1 cellular context compared by ENCODE assay signal in genomic region chr1:35268282-35269189, GRCh38.
TF ChIP-seq lines count a peak whose summit lies in the region.

TSS of gene ZMYM4 (plus strand) at chr1:35268709. CDS start at chr1:35269047, 338 bp downstream.

TF ChIP-seq in K562, 482 proteins besides CTCF, POLR2A, EP300 and RAD21 (continued from another document and continues in another):
- TF ChIP-seq ZNF121 (CRISPR knock-in tag; conservative IDR thresholded peaks at IDR 0.05) (no peak), RHOXF2B (CRISPR knock-in tag; conservative IDR thresholded peaks at IDR 0.05) (no peak), ZFP1 (CRISPR knock-in tag; IDR thresholded peaks at IDR 0.05) (no peak), HDAC2 (IDR thresholded peaks at IDR 0.05) (0 out of 2 replicates have a peak, but pooled peaks have one; percentile 57), TEAD4 (IDR thresholded peaks at IDR 0.05; ENCODE audit: low read length) (peak; percentile 82), TEAD4 (CRISPR knock-in tag; IDR thresholded peaks at IDR 0.05; ENCODE audit: borderline replicate concordance) (peak; percentile 45; the same call in 1 of the 2 replicates), ZNF3 (CRISPR knock-in tag; IDR thresholded peaks at IDR 0.05) (no peak), TBP (optimal IDR thresholded peaks at IDR 0.05; ENCODE audit: low read depth, low read length) (peak; percentile 70), TOE1 (IDR thresholded peaks at IDR 0.05; ENCODE audit: borderline replicate concordance) (peak; percentile 76; the same call in 1 of the 2 replicates), TOE1 (CRISPR knock-in tag; IDR thresholded peaks at IDR 0.05; ENCODE audit: borderline replicate concordance, low read depth) (0 out of 2 replicates have a peak, but pooled peaks have one; percentile 27), ZNF76 (CRISPR knock-in tag; IDR thresholded peaks at IDR 0.05; ENCODE audit: borderline replicate concordance) (no peak), MYNN (IDR thresholded peaks at IDR 0.05) (no peak), MYNN (CRISPR knock-in tag; IDR thresholded peaks at IDR 0.05) (no peak), SIN3B (IDR thresholded peaks at IDR 0.05; ENCODE audit: low read depth) (peak; percentile 52), BRCA1 (IDR thresholded peaks at IDR 0.05) (no peak), BRCA1 (CRISPR knock-in tag; IDR thresholded peaks at IDR 0.05) (0 out of 2 replicates have a peak, but pooled peaks have one; percentile 80), ZNF354B (CRISPR knock-in tag; IDR thresholded peaks at IDR 0.05) (no peak), PTBP1 (IDR thresholded peaks at IDR 0.05; ENCODE audit: low read depth, low read length) (no peak), ELF1 (tag; IDR thresholded peaks at IDR 0.05) (no peak), ZNF217 (CRISPR knock-in tag; IDR thresholded peaks at IDR 0.05) (no peak), CAMTA2 (CRISPR knock-in tag; conservative IDR thresholded peaks at IDR 0.05) (0 out of 2 replicates have a peak, but pooled peaks have one; percentile 81), ZNF41 (CRISPR knock-in tag; conservative IDR thresholded peaks at IDR 0.05) (no peak), TEAD1 (CRISPR knock-in tag; IDR thresholded peaks at IDR 0.05) (peak; percentile 89 to 96), HMGN3 (IDR thresholded peaks at IDR 0.05; ENCODE audit: borderline replicate concordance, extremely low read depth, insufficient read length, low read depth, low read length) (peak; percentile 82), ZC3H4 (CRISPR knock-in tag; IDR thresholded peaks at IDR 0.05; ENCODE audit: borderline replicate concordance) (no peak), MAFG (tag; conservative IDR thresholded peaks at IDR 0.05) (no peak), HMG20A (CRISPR knock-in tag; conservative IDR thresholded peaks at IDR 0.05) (no peak), GTF2E2 (tag; IDR thresholded peaks at IDR 0.05) (peak; percentile 94), ZNF707 (CRISPR knock-in tag; conservative IDR thresholded peaks at IDR 0.05) (no peak), FUS (optimal IDR thresholded peaks at IDR 0.05; ENCODE audit: low read depth, low read length) (peak; percentile 34), ZBTB1 (CRISPR knock-in tag; IDR thresholded peaks at IDR 0.05; ENCODE audit: borderline replicate concordance, low read depth) (peak; percentile 66; the same call in 1 of the 2 replicates), ASH1L (IDR thresholded peaks at IDR 0.05; ENCODE audit: borderline replicate concordance, low read depth, partially characterized antibody) (no peak), FOS (IDR thresholded peaks at IDR 0.05; ENCODE audit: extremely low read depth, insufficient read length) (no peak), TCF3 (CRISPR knock-in tag; IDR thresholded peaks at IDR 0.05) (peak; percentile 20; the same call in 1 of the 2 replicates), CREB1 (IDR thresholded peaks at IDR 0.05) (no peak), CREB1 (CRISPR knock-in tag; IDR thresholded peaks at IDR 0.05) (no peak; the same call in none of the 2 replicates), HDAC8 (tag; IDR thresholded peaks at IDR 0.05) (no peak), JUNB (CRISPR knock-in tag; conservative IDR thresholded peaks at IDR 0.05) (no peak), EP400 (IDR thresholded peaks at IDR 0.05) (peak; percentile 64), GABPA (tag; conservative IDR thresholded peaks at IDR 0.05; ENCODE audit: low read depth) (peak; percentile 39), PRMT5 (CRISPR knock-in tag; IDR thresholded peaks at IDR 0.05) (no peak), PCBP1 (IDR thresholded peaks at IDR 0.05; ENCODE audit: low read depth, low read length, poor library complexity, severe bottlenecking) (peak; percentile 79), ZNF449 (CRISPR knock-in tag; IDR thresholded peaks at IDR 0.05) (no peak), GABPB2 (CRISPR knock-in tag; conservative IDR thresholded peaks at IDR 0.05) (no peak), XRCC4 (IDR thresholded peaks at IDR 0.05; ENCODE audit: extremely low read depth, insufficient read depth, insufficient read length) (no peak), YY1 (IDR thresholded peaks at IDR 0.05; ENCODE audit: borderline replicate concordance in 1 of 3, control insufficient read depth in 1 of 3, extremely low read depth in 1 of 3, insufficient read depth in 3 of 3, insufficient read length in 1 of 3, insufficient replicate concordance in 2 of 3, low read depth in 1 of 3, low read length in 2 of 3) (peak; percentile 73 to 96 (median 90)), FOXM1 (IDR thresholded peaks at IDR 0.05; ENCODE audit: low read depth) (peak; percentile 44; the same call in 1 of the 2 replicates), FOXM1 (CRISPR knock-in tag; IDR thresholded peaks at IDR 0.05; ENCODE audit: low read depth) (peak; percentile 86; the same call in 1 of the 2 replicates), SAFB (IDR thresholded peaks at IDR 0.05; ENCODE audit: borderline replicate concordance, low read depth, low read length) (peak; percentile 67), TRIM28 (IDR thresholded peaks at IDR 0.05) (0 out of 2 replicates have a peak, but pooled peaks have one; percentile 29), KLF1 (tag; IDR thresholded peaks at IDR 0.05) (peak; percentile 62; the same call in 1 of the 2 replicates), POU5F1 (IDR thresholded peaks at IDR 0.05; ENCODE audit: borderline replicate concordance, low read depth, low read length, partially characterized antibody) (no peak), ZNF644 (tag; IDR thresholded peaks at IDR 0.05; ENCODE audit: low read depth) (0 out of 2 replicates have a peak, but pooled peaks have one; percentile 48), ESRRA (IDR thresholded peaks at IDR 0.05; ENCODE audit: borderline replicate concordance, low read depth) (peak; percentile 86), NFATC3 (IDR thresholded peaks at IDR 0.05) (no peak), MEIS2 (IDR thresholded peaks at IDR 0.05; ENCODE audit: partially characterized antibody) (peak; percentile 97), NBN (IDR thresholded peaks at IDR 0.05; ENCODE audit: low read depth) (peak; percentile 47; the same call in 1 of the 2 replicates), PHF8 (IDR thresholded peaks at IDR 0.05; ENCODE audit: borderline replicate concordance, low read length) (peak; percentile 86)
- TF ChIP-seq, protein P1, sequence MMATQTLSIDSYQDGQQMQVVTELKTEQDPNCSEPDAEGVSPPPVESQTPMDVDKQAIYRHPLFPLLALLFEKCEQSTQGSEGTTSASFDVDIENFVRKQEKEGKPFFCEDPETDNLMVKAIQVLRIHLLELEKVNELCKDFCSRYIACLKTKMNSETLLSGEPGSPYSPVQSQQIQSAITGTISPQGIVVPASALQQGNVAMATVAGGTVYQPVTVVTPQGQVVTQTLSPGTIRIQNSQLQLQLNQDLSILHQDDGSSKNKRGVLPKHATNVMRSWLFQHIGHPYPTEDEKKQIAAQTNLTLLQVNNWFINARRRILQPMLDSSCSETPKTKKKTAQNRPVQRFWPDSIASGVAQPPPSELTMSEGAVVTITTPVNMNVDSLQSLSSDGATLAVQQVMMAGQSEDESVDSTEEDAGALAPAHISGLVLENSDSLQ (IDR thresholded peaks at IDR 0.05) = peak; percentile 64; the same call in 1 of the 2 replicates
- TF ChIP-seq, protein P2, sequence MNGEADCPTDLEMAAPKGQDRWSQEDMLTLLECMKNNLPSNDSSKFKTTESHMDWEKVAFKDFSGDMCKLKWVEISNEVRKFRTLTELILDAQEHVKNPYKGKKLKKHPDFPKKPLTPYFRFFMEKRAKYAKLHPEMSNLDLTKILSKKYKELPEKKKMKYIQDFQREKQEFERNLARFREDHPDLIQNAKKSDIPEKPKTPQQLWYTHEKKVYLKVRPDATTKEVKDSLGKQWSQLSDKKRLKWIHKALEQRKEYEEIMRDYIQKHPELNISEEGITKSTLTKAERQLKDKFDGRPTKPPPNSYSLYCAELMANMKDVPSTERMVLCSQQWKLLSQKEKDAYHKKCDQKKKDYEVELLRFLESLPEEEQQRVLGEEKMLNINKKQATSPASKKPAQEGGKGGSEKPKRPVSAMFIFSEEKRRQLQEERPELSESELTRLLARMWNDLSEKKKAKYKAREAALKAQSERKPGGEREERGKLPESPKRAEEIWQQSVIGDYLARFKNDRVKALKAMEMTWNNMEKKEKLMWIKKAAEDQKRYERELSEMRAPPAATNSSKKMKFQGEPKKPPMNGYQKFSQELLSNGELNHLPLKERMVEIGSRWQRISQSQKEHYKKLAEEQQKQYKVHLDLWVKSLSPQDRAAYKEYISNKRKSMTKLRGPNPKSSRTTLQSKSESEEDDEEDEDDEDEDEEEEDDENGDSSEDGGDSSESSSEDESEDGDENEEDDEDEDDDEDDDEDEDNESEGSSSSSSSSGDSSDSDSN (IDR thresholded peaks at IDR 0.05; ENCODE audit: borderline replicate concordance in 1 of 2, low read depth in 2 of 2, low read length in 2 of 2) = peak in 1 of 2 experiments; percentile 25; a peak in 1 of 4 replicates
- TF ChIP-seq, protein P3, sequence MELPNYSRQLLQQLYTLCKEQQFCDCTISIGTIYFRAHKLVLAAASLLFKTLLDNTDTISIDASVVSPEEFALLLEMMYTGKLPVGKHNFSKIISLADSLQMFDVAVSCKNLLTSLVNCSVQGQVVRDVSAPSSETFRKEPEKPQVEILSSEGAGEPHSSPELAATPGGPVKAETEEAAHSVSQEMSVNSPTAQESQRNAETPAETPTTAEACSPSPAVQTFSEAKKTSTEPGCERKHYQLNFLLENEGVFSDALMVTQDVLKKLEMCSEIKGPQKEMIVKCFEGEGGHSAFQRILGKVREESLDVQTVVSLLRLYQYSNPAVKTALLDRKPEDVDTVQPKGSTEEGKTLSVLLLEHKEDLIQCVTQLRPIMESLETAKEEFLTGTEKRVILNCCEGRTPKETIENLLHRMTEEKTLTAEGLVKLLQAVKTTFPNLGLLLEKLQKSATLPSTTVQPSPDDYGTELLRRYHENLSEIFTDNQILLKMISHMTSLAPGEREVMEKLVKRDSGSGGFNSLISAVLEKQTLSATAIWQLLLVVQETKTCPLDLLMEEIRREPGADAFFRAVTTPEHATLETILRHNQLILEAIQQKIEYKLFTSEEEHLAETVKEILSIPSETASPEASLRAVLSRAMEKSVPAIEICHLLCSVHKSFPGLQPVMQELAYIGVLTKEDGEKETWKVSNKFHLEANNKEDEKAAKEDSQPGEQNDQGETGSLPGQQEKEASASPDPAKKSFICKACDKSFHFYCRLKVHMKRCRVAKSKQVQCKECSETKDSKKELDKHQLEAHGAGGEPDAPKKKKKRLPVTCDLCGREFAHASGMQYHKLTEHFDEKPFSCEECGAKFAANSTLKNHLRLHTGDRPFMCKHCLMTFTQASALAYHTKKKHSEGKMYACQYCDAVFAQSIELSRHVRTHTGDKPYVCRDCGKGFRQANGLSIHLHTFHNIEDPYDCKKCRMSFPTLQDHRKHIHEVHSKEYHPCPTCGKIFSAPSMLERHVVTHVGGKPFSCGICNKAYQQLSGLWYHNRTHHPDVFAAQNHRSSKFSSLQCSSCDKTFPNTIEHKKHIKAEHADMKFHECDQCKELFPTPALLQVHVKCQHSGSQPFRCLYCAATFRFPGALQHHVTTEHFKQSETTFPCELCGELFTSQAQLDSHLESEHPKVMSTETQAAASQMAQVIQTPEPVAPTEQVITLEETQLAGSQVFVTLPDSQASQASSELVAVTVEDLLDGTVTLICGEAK (IDR thresholded peaks at IDR 0.05) = peak; percentile 64
- TF ChIP-seq, protein P3 (CRISPR knock-in tag; IDR thresholded peaks at IDR 0.05) = no peak
